Comparison of ENCODE assay signal across 1 cellular context in the genomic region with DNA sequence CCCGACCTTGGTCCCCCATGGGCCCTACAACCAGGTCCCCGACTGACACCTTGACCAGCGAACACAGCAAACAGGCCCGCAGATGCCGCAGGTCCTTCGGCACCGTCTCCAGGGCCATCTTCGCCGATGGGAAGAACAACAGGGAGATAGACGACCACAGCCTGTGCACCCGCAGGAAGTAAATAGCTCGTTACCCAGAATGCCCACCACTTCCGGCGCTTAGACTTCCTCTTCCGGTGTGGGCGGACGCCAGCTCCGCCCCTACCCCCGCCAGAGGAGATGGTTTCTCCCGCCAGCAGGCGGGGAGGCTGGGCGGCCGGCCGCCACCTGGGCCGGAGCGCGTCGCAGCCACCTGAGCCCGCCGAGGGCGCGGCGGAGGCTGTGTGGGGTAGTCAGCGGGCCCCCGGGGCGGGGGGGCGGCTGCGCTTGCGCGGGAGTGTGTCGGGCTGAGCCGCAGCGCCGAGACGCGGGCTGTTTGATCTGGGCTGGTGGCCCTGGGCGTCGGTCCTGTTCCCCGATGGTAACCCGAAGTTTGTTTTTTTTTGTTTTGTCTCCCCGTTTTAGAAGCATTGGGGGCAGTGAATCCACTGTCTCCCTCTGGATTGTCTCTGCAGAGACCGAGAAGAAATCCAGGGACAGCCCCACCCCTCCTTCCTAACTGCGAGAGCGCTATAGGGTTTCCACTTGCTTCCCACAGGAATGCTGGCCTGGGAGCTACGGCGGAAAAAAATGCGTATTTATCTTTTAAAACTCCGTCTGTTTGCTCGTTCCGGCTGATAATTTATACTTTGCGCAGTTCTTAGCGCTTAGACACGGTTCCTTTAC.
TF ChIP-seq lines count a peak whose summit lies in the region.

A gene (minus strand): TSS at position 184 of the 825 bp plus-strand sequence. CDS start 66 bp downstream, at position 118.

TF ChIP-seq in K562, 482 proteins besides CTCF, POLR2A, EP300 and RAD21 (continued from another document and continues in another):
- TF ChIP-seq, protein P1, sequence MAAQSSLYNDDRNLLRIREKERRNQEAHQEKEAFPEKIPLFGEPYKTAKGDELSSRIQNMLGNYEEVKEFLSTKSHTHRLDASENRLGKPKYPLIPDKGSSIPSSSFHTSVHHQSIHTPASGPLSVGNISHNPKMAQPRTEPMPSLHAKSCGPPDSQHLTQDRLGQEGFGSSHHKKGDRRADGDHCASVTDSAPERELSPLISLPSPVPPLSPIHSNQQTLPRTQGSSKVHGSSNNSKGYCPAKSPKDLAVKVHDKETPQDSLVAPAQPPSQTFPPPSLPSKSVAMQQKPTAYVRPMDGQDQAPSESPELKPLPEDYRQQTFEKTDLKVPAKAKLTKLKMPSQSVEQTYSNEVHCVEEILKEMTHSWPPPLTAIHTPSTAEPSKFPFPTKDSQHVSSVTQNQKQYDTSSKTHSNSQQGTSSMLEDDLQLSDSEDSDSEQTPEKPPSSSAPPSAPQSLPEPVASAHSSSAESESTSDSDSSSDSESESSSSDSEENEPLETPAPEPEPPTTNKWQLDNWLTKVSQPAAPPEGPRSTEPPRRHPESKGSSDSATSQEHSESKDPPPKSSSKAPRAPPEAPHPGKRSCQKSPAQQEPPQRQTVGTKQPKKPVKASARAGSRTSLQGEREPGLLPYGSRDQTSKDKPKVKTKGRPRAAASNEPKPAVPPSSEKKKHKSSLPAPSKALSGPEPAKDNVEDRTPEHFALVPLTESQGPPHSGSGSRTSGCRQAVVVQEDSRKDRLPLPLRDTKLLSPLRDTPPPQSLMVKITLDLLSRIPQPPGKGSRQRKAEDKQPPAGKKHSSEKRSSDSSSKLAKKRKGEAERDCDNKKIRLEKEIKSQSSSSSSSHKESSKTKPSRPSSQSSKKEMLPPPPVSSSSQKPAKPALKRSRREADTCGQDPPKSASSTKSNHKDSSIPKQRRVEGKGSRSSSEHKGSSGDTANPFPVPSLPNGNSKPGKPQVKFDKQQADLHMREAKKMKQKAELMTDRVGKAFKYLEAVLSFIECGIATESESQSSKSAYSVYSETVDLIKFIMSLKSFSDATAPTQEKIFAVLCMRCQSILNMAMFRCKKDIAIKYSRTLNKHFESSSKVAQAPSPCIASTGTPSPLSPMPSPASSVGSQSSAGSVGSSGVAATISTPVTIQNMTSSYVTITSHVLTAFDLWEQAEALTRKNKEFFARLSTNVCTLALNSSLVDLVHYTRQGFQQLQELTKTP (IDR thresholded peaks at IDR 0.05; ENCODE audit: low read depth in 1 of 2, partially characterized antibody in 2 of 2): peak in 1 of 2 experiments; percentile 76
- TF ChIP-seq, protein P2, sequence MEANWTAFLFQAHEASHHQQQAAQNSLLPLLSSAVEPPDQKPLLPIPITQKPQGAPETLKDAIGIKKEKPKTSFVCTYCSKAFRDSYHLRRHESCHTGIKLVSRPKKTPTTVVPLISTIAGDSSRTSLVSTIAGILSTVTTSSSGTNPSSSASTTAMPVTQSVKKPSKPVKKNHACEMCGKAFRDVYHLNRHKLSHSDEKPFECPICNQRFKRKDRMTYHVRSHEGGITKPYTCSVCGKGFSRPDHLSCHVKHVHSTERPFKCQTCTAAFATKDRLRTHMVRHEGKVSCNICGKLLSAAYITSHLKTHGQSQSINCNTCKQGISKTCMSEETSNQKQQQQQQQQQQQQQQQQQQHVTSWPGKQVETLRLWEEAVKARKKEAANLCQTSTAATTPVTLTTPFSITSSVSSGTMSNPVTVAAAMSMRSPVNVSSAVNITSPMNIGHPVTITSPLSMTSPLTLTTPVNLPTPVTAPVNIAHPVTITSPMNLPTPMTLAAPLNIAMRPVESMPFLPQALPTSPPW (CRISPR knock-in tag; IDR thresholded peaks at IDR 0.05): peak; percentile 100
- no peak for TF ChIP-seq SNIP1 (IDR thresholded peaks at IDR 0.05; ENCODE audit: low read depth)
- TF ChIP-seq, protein P3, sequence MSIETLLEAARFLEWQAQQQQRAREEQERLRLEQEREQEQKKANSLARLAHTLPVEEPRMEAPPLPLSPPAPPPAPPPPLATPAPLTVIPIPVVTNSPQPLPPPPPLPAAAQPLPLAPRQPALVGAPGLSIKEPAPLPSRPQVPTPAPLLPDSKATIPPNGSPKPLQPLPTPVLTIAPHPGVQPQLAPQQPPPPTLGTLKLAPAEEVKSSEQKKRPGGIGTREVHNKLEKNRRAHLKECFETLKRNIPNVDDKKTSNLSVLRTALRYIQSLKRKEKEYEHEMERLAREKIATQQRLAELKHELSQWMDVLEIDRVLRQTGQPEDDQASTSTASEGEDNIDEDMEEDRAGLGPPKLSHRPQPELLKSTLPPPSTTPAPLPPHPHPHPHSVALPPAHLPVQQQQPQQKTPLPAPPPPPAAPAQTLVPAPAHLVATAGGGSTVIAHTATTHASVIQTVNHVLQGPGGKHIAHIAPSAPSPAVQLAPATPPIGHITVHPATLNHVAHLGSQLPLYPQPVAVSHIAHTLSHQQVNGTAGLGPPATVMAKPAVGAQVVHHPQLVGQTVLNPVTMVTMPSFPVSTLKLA (conservative IDR thresholded peaks at IDR 0.05): peak; percentile 27 to 83; a peak in 3 of 4 replicates
- no peak for TF ChIP-seq RNF2 (IDR thresholded peaks at IDR 0.05)
- no peak for TF ChIP-seq MEF2D (tag; conservative IDR thresholded peaks at IDR 0.05; ENCODE audit: low read depth)
- TF ChIP-seq ELF2 (CRISPR knock-in tag; IDR thresholded peaks at IDR 0.05): peak; percentile 90
- TF ChIP-seq ZNF76 (CRISPR knock-in tag; IDR thresholded peaks at IDR 0.05; ENCODE audit: borderline replicate concordance): no peak
- no peak for TF ChIP-seq MIER1 (IDR thresholded peaks at IDR 0.05; ENCODE audit: low read depth)
- TF ChIP-seq CREB1 (IDR thresholded peaks at IDR 0.05): peak; percentile 35; the same call in 1 of the 2 replicates
- TF ChIP-seq CREB1 (CRISPR knock-in tag; IDR thresholded peaks at IDR 0.05): no peak
- no peak for TF ChIP-seq RBM34 (IDR thresholded peaks at IDR 0.05; ENCODE audit: borderline replicate concordance, insufficient read depth, low read length)
- TF ChIP-seq, protein P4, sequence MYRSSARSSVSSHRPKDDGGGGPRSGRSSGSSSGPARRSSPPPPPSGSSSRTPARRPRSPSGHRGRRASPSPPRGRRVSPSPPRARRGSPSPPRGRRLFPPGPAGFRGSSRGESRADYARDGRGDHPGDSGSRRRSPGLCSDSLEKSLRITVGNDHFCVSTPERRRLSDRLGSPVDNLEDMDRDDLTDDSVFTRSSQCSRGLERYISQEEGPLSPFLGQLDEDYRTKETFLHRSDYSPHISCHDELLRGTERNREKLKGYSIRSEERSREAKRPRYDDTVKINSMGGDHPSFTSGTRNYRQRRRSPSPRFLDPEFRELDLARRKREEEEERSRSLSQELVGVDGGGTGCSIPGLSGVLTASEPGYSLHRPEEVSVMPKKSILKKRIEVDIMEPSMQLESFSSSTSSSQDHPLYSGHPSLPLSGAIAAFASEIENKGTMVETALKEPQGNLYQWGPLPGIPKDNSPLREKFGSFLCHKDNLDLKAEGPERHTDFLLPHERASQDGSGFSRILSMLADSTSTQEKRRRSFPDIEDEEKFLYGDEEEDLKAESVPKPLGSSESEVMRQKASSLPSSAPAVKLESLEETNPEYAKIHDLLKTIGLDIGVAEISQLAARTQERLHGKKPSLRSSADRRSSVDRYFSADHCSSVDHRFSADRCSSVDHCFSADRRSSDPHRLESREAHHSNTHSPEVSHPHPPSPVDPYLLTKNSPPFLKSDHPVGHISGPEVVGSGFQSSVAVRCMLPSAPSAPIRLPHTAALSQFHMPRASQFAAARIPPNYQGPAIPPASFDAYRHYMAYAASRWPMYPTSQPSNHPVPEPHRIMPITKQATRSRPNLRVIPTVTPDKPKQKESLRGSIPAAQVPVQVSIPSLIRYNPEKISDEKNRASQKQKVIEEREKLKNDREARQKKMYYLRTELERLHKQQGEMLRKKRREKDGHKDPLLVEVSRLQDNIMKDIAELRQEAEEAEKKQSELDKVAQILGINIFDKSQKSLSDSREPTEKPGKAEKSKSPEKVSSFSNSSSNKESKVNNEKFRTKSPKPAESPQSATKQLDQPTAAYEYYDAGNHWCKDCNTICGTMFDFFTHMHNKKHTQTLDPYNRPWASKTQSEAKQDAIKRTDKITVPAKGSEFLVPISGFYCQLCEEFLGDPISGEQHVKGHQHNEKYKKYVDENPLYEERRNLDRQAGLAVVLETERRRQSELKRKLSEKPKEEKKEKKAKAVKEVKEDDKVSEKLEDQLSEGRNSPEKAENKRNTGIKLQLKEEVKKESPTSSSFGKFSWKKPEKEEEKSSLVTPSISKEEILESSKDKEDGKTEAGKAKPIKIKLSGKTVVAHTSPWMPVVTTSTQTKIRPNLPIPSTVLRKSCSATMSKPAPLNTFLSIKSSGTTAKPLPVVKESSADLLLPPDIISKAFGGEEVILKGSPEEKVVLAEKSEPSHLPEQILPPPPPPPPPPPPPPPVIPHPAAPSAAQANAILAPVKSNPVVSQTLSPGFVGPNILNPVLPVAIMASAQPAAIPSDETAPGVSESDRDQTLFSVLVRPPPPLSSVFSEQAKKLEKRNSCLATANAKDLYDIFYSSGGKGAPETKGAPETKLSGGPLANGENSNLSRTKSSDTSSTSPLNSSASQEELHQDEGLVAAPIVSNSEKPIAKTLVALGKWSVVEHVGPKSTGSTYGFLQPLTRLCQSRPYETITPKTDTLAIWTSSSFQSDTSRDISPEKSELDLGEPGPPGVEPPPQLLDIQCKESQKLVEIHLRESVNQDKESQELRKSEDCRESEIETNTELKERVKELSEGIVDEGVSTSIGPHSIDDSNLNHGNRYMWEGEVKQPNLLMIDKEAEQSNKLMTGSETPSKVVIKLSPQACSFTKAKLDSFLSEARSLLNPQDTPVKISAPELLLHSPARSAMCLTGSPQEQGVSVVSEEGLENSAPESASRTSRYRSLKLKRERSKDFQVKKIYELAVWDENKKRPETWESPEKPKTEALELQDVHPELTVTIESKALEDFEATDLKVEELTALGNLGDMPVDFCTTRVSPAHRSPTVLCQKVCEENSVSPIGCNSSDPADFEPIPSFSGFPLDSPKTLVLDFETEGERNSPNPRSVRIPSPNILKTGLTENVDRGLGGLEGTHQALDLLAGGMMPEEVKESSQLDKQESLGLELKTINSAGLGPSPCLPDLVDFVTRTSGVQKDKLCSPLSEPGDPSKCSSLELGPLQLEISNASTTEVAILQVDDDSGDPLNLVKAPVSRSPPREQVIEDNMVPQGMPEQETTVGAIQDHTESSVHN (IDR thresholded peaks at IDR 0.05; ENCODE audit: borderline replicate concordance in 1 of 2, low read depth in 1 of 2): no peak
- TF ChIP-seq, protein P5, sequence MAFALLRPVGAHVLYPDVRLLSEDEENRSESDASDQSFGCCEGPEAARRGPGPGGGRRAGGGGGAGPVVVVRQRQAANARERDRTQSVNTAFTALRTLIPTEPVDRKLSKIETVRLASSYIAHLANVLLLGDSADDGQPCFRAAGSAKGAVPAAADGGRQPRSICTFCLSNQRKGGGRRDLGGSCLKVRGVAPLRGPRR (CRISPR knock-in tag; IDR thresholded peaks at IDR 0.05): no peak
- peak; percentile 82 for TF ChIP-seq CBX1 (IDR thresholded peaks at IDR 0.05; ENCODE audit: low read depth)
- no peak for TF ChIP-seq ZNF175 (CRISPR knock-in tag; IDR thresholded peaks at IDR 0.05; ENCODE audit: low read depth)
- TF ChIP-seq KAT8 (IDR thresholded peaks at IDR 0.05; ENCODE audit: low read depth): no peak
- TF ChIP-seq, protein P6, sequence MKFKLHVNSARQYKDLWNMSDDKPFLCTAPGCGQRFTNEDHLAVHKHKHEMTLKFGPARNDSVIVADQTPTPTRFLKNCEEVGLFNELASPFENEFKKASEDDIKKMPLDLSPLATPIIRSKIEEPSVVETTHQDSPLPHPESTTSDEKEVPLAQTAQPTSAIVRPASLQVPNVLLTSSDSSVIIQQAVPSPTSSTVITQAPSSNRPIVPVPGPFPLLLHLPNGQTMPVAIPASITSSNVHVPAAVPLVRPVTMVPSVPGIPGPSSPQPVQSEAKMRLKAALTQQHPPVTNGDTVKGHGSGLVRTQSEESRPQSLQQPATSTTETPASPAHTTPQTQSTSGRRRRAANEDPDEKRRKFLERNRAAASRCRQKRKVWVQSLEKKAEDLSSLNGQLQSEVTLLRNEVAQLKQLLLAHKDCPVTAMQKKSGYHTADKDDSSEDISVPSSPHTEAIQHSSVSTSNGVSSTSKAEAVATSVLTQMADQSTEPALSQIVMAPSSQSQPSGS (CRISPR knock-in tag; IDR thresholded peaks at IDR 0.05): no peak
- peak; percentile 78 for TF ChIP-seq L3MBTL2 (IDR thresholded peaks at IDR 0.05)
- TF ChIP-seq, protein P7, sequence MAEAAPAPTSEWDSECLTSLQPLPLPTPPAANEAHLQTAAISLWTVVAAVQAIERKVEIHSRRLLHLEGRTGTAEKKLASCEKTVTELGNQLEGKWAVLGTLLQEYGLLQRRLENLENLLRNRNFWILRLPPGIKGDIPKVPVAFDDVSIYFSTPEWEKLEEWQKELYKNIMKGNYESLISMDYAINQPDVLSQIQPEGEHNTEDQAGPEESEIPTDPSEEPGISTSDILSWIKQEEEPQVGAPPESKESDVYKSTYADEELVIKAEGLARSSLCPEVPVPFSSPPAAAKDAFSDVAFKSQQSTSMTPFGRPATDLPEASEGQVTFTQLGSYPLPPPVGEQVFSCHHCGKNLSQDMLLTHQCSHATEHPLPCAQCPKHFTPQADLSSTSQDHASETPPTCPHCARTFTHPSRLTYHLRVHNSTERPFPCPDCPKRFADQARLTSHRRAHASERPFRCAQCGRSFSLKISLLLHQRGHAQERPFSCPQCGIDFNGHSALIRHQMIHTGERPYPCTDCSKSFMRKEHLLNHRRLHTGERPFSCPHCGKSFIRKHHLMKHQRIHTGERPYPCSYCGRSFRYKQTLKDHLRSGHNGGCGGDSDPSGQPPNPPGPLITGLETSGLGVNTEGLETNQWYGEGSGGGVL (CRISPR knock-in tag; IDR thresholded peaks at IDR 0.05): no peak
- peak; percentile 54 to 66; a peak in 3 of 4 replicates for TF ChIP-seq SIX5 (IDR thresholded peaks at IDR 0.05; ENCODE audit: borderline replicate concordance in 1 of 2, insufficient read depth in 1 of 2, low read depth in 1 of 2, low read length in 2 of 2)
- TF ChIP-seq ZNF197 (CRISPR knock-in tag; IDR thresholded peaks at IDR 0.05; ENCODE audit: low read depth): peak; percentile 54; the same call in 1 of the 2 replicates
- TF ChIP-seq ZNF12 (CRISPR knock-in tag; IDR thresholded peaks at IDR 0.05): no peak
- TF ChIP-seq TSC22D4 (tag; IDR thresholded peaks at IDR 0.05): no peak
- TF ChIP-seq CHCHD3 (CRISPR knock-in tag; IDR thresholded peaks at IDR 0.05): peak; percentile 33; the same call in 1 of the 2 replicates
- no peak for TF ChIP-seq GATA2 (CRISPR knock-in tag; IDR thresholded peaks at IDR 0.05)
- no peak for TF ChIP-seq BRD4 (IDR thresholded peaks at IDR 0.05)
- TF ChIP-seq ZNF764 (CRISPR knock-in tag; IDR thresholded peaks at IDR 0.05; ENCODE audit: low read depth): no peak
- peak; percentile 89 for TF ChIP-seq MYC (IDR thresholded peaks at IDR 0.05; ENCODE audit: low read depth, low read length)
- no peak for TF ChIP-seq MYC (CRISPR knock-in tag; IDR thresholded peaks at IDR 0.05; ENCODE audit: borderline replicate concordance, low read depth)
- TF ChIP-seq GTF2A2 (tag; IDR thresholded peaks at IDR 0.05): no peak
- peak; percentile 88 for TF ChIP-seq TAF1 (IDR thresholded peaks at IDR 0.05; ENCODE audit: control insufficient read depth, extremely low read depth, insufficient read depth, low read length, severe bottlenecking)
- peak; percentile 67 for TF ChIP-seq SOX6 (IDR thresholded peaks at IDR 0.05)
- no peak for TF ChIP-seq PTBP1 (IDR thresholded peaks at IDR 0.05; ENCODE audit: low read depth, low read length)
- TF ChIP-seq ZNF444 (CRISPR knock-in tag; IDR thresholded peaks at IDR 0.05): no peak
- peak; percentile 28 for TF ChIP-seq HNRNPK (IDR thresholded peaks at IDR 0.05; ENCODE audit: low read depth, low read length, poor library complexity, severe bottlenecking)
- no peak for TF ChIP-seq U2AF2 (optimal IDR thresholded peaks at IDR 0.05; ENCODE audit: low read depth, low read length)
- TF ChIP-seq POLR2H (tag; IDR thresholded peaks at IDR 0.05; ENCODE audit: low read depth): peak; percentile 84
- TF ChIP-seq, protein P8, sequence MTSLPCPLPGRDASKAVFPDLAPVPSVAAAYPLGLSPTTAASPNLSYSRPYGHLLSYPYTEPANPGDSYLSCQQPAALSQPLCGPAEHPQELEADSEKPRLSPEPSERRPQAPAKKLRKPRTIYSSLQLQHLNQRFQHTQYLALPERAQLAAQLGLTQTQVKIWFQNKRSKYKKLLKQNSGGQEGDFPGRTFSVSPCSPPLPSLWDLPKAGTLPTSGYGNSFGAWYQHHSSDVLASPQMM (CRISPR knock-in tag; IDR thresholded peaks at IDR 0.05): no peak
